1 cellular context compared by ENCODE assay signal in the genomic region with DNA sequence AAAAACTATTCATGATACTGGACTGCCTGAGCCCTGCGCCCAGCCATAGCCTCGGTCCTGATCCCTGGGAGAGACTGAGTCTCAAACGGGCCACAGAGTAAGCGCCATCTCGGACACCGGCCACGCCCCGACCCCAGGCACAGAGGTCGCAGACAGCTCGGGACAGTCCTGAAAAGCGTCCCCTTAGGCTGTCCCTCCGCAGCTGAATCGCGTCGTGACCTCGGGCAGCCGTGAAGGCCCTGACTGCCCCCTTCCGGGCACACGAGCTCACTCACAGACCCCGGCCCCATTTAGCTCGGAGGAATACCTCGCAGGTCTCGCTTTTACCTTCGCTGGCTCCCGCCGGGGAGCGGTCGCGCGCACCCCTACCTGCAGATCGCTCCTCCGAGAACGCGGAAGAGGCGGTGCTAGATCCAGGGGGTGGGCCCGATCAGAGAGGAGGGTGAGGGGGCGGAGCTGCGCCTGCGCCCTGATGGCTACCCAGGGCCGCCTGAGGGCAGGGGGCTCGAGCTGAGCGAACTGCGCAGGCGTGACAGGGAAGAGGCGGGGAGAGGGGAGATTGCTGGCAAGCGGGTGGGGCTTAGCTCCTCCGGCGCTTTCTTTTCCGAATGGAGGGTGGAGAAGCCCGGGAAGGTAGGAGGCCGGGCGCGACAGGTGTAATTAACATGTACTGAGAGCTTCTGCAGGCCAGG.
TF ChIP-seq lines count a peak whose summit lies in the region.

A gene (minus strand): TSS at position 411 of the 692 bp plus-strand sequence. CDS start 20,941 bp downstream, outside the sequence.

TF ChIP-seq in A549, 52 proteins besides CTCF, POLR2A, EP300 and RAD21 (continued from another document):
- TF ChIP-seq, protein P1, sequence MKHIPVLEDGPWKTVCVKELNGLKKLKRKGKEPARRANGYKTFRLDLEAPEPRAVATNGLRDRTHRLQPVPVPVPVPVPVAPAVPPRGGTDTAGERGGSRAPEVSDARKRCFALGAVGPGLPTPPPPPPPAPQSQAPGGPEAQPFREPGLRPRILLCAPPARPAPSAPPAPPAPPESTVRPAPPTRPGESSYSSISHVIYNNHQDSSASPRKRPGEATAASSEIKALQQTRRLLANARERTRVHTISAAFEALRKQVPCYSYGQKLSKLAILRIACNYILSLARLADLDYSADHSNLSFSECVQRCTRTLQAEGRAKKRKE (CRISPR knock-in tag; IDR thresholded peaks at IDR 0.05; ENCODE audit: low read depth), result no peak
- TF ChIP-seq CHD4 (IDR thresholded peaks at IDR 0.05; ENCODE audit: borderline replicate concordance), result no peak
- TF ChIP-seq ZNF302 (CRISPR knock-in tag; IDR thresholded peaks at IDR 0.05), result no peak
- no peak for TF ChIP-seq CBX2 (IDR thresholded peaks at IDR 0.05; ENCODE audit: borderline replicate concordance, low read depth)
- no peak for TF ChIP-seq EHF (CRISPR knock-in tag; IDR thresholded peaks at IDR 0.05)
- no peak for TF ChIP-seq JUNB (IDR thresholded peaks at IDR 0.05)
- no peak for TF ChIP-seq FOSB (CRISPR knock-in tag; IDR thresholded peaks at IDR 0.05)
- TF ChIP-seq MAZ (IDR thresholded peaks at IDR 0.05; ENCODE audit: borderline replicate concordance, low read depth, low read length), result no peak
- peak; percentile 70; the same call in 1 of the 2 replicates for TF ChIP-seq PHF8 (IDR thresholded peaks at IDR 0.05; ENCODE audit: borderline replicate concordance, low read depth)
- no peak for TF ChIP-seq SMC3 (IDR thresholded peaks at IDR 0.05)
- TF ChIP-seq TP53 (CRISPR knock-in tag; IDR thresholded peaks at IDR 0.05), result no peak
- TF ChIP-seq NPAS2 (CRISPR knock-in tag; IDR thresholded peaks at IDR 0.05; ENCODE audit: borderline replicate concordance), result no peak
